ENCODE assay signal across 1 cellular context in the genomic region with DNA sequence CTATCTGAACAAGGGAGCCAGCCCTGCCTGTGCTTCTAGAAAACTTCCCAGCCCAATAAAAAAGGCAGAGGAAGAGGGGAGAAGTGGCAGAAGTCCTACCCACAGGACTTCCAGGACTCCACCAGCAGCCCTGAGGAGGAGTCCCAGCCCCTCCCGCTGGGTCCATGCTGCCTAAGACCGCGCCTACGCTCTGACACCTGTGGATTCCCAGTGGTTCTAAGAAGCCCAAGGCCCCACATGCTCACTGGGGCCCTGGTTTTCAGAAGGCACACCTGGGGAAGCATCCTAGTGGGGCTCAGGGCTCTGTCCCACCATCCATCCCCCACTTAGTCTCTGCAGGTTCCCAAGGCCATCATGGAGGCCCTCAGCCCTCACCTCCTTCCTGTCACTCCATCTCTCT.
TF ChIP-seq lines count a peak whose summit lies in the region.

No MANE protein-coding gene starts in this region.

TF ChIP-seq in WTC11, 78 proteins besides CTCF, POLR2A, EP300 and RAD21 (continued from another document):
- TF ChIP-seq, protein P1, sequence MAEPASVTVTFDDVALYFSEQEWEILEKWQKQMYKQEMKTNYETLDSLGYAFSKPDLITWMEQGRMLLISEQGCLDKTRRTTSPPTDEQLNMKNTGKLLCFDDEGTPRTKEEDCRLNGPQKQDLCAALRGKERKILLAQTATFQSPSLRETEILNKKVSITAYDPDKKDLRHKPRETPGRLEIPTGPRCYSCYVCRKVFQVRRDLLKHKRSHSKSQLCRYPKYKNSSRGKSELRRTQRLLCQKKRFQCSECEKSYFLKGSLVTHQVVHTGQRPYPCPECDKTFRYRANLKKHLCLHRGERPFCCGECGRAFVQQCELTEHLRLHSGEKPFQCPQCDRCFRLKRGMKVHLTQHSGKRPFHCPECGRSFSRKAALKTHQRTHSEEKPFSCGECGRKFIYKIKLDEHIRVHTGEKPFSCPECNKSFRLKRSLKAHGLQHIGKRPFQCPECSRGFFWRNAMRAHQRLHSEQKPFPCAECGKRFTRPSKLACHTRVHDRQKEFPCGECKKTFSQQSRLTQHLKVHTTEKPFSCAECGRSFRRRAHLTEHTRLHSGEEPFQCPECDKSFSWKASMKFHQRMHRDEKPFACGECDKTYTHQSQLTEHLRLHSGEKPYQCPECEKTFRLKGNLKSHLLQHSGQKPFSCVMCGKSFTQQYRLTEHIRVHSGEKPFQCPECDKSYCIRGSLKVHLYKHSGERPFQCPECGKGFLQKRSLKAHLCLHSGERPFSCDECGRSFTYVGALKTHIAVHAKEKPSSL (CRISPR knock-in tag; conservative IDR thresholded peaks at IDR 0.05), result no peak
- TF ChIP-seq, protein P2, sequence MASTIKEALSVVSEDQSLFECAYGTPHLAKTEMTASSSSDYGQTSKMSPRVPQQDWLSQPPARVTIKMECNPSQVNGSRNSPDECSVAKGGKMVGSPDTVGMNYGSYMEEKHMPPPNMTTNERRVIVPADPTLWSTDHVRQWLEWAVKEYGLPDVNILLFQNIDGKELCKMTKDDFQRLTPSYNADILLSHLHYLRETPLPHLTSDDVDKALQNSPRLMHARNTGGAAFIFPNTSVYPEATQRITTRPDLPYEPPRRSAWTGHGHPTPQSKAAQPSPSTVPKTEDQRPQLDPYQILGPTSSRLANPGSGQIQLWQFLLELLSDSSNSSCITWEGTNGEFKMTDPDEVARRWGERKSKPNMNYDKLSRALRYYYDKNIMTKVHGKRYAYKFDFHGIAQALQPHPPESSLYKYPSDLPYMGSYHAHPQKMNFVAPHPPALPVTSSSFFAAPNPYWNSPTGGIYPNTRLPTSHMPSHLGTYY (CRISPR knock-in tag; IDR thresholded peaks at IDR 0.05), result no peak
- TF ChIP-seq, protein P3, sequence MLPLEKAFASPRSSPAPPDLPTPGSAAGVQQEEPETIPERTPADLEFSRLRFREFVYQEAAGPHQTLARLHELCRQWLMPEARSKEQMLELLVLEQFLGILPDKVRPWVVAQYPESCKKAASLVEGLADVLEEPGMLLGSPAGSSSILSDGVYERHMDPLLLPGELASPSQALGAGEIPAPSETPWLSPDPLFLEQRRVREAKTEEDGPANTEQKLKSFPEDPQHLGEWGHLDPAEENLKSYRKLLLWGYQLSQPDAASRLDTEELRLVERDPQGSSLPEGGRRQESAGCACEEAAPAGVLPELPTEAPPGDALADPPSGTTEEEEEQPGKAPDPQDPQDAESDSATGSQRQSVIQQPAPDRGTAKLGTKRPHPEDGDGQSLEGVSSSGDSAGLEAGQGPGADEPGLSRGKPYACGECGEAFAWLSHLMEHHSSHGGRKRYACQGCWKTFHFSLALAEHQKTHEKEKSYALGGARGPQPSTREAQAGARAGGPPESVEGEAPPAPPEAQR (CRISPR knock-in tag; IDR thresholded peaks at IDR 0.05), result no peak
- TF ChIP-seq SMAD4 (CRISPR knock-in tag; IDR thresholded peaks at IDR 0.05) (no peak), NR1H2 (CRISPR knock-in tag; IDR thresholded peaks at IDR 0.05) (no peak)
TF ChIP-seq in WTC11: peak in this region for 0.
